ENCODE assay signal across 9 cellular contexts in the genomic region with DNA sequence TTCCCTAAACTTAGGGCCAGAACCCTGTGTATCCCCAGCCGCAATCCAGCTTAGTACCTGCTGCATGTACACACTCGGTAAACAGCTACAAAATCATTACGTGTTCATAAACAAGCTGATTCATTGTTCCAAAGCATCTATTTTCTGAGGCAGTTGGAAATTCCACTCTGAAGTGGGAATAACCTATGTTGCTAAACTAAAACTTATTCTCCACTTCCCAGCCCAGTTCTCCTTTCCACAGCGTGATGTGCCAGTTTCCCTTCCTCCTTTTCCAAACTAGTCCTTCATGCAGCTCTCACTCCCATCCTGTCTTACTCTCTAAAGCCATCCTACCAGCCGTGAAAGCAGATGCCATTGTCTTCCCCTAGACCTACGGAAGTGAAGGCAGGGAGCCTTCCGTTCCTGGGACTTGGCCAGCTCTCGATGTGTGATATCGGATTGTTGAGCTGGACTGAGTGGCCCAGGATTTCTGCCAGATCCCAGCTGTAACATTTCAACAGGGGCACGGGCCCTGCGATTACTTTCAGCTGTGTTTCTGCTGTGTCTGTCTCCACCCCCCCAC.
DNase-seq lines count a peak whose midpoint lies in the region; ATAC-seq and TF ChIP-seq lines count a peak whose summit lies in the region.
"Had no signal": no experiment of that assay in that cellular context is flagged by ENCODE, and none has a peak within 500 bp of the region (broad histone marks: within the 10 kb centered on the region; RNA-seq: fewer than 3 reads in every experiment).

No MANE protein-coding gene starts in this region.

- H3K9me3 ChIP-seq in SJSA1 (replicated peaks), result no peaks in the 10 kb centered on the region

- POLR2A ChIA-PET in activated CD4-positive, alpha-beta T cell treated with anti-CD3 and anti-CD28 coated beads, Interleukin-2, amount 10 ng/mL, durations not matched to agents 7 days and 5 days (lab: Charles Lee), result no interaction called here

- no peaks in the 10 kb centered on the region for H3K36me3 Mint-ChIP-seq in neural crest cell (ENCODE audit: low read depth)
- H3K36me3 Mint-ChIP-seq in activated CD4-positive, alpha-beta T cell treated with anti-CD3 and anti-CD28 coated beads, Interleukin-2, amount 10 ng/mL, durations not matched to agents 7 days and 5 days (ENCODE audit: low read depth), result no peaks in the 10 kb centered on the region
- H3K36me3 Mint-ChIP-seq: CD4-positive, CD25-positive, alpha-beta regulatory T cell had no signal

- CTCF ChIA-PET in activated CD4-positive, alpha-beta T cell treated with anti-CD3 and anti-CD28 coated beads, Interleukin-2, amount 10 ng/mL, durations not matched to agents 7 days and 5 days (lab: Charles Lee), result interaction anchor here (0.9 kb wide), 2 partner anchors 9 to 16 kb away, joined by 3 read pairs; no protein-coding TSS in a partner anchor

- H3K27ac Mint-ChIP-seq in neural crest cell (ENCODE audit: unreplicated experiment), result peak overlapping the region; percentile 7
- no peak overlapping the region for H3K27ac Mint-ChIP-seq in activated CD4-positive, alpha-beta T cell treated with anti-CD3 and anti-CD28 coated beads, Interleukin-2, amount 10 ng/mL, durations not matched to agents 7 days and 5 days

- TF ChIP-seq CTCF in neural crest cell (conservative IDR thresholded peaks at IDR 0.05), result no peak

- DNase-seq in ACHN (peak; percentile 46), SJSA1 (ENCODE audit: low read depth in 1 of 2, low spot score in 2 of 2) (peak; percentile 62 to 78), fibroblast of the conjunctiva (ENCODE audit: low read depth) (peak; percentile 50), neural crest cell (ENCODE audit: low read depth, low spot score) (no peak), NCI-H1105 treated with DMSO at 0.1 percent for 48 hours (lab: John Stamatoyannopoulos, UW) (no peak)
- DNase-seq in activated CD4-positive, alpha-beta T cell treated with anti-CD3 and anti-CD28 coated beads, Interleukin-2, amount 10 ng/mL, durations not matched to agents 7 days and 5 days, result no peak
- DNase-seq: CD4-positive, CD25-positive, alpha-beta regulatory T cell had no signal

- no peak overlapping the region for H3K4me3 ChIP-seq in SJSA1

- H3K27me3 ChIP-seq in SJSA1 (replicated peaks), result no peaks in the 10 kb centered on the region

- H3K4me1 ChIP-seq in SJSA1 (replicated peaks), result peaks cover 97% of the 10 kb centered on the region

- H3K4me3 Mint-ChIP-seq in neural crest cell, result no peak overlapping the region
- no peak overlapping the region for H3K4me3 Mint-ChIP-seq in activated CD4-positive, alpha-beta T cell treated with anti-CD3 and anti-CD28 coated beads, Interleukin-2, amount 10 ng/mL, durations not matched to agents 7 days and 5 days
- H3K4me3 Mint-ChIP-seq: CD4-positive, CD25-positive, alpha-beta regulatory T cell had no signal

- peaks cover 5% of the 10 kb centered on the region for H3K4me1 Mint-ChIP-seq in neural crest cell
- H3K4me1 Mint-ChIP-seq in activated CD4-positive, alpha-beta T cell treated with anti-CD3 and anti-CD28 coated beads, Interleukin-2, amount 10 ng/mL, durations not matched to agents 7 days and 5 days, result no peaks in the 10 kb centered on the region

- H3K27me3 Mint-ChIP-seq in neural crest cell (ENCODE audit: low read depth), result no peaks in the 10 kb centered on the region
- H3K27me3 Mint-ChIP-seq in activated CD4-positive, alpha-beta T cell treated with anti-CD3 and anti-CD28 coated beads, Interleukin-2, amount 10 ng/mL, durations not matched to agents 7 days and 5 days, result no peaks in the 10 kb centered on the region
- H3K27me3 Mint-ChIP-seq: CD4-positive, CD25-positive, alpha-beta regulatory T cell had no signal

- no peaks in the 10 kb centered on the region for H3K9me3 Mint-ChIP-seq in neural crest cell
- H3K9me3 Mint-ChIP-seq in activated CD4-positive, alpha-beta T cell treated with anti-CD3 and anti-CD28 coated beads, Interleukin-2, amount 10 ng/mL, durations not matched to agents 7 days and 5 days, result no peaks in the 10 kb centered on the region
- H3K9me3 Mint-ChIP-seq: CD4-positive, CD25-positive, alpha-beta regulatory T cell had no signal

- in situ Hi-C loops in ACHN (cut with HindIII; ENCODE audit: low pct_ligation_motif_present, low pct_unique_long_range_greater_than_20kb, low sequenced_read_pairs), result no loop called here

- H3K27ac ChIP-seq in SJSA1, result peak overlapping the region; percentile 69

- ATAC-seq in GM21367 (IDR thresholded peaks at IDR 0.05; ENCODE audit: unreplicated experiment), result no peak
- ATAC-seq in HG03139 (IDR thresholded peaks at IDR 0.05; ENCODE audit: unreplicated experiment), result no peak

- H3K36me3 ChIP-seq in SJSA1, result peaks cover 70% of the 10 kb centered on the region

Comparison
In these comparisons a context has a peak if more than half of its experiments do, and no peak if none do; other contexts are left out.
1. DNase-seq: peak in ACHN (single experiment), SJSA1 (2 of 2) and fibroblast of the conjunctiva (single experiment); none in neural crest cell (single experiment), NCI-H1105 treated with DMSO at 0.1 percent for 48 hours (single experiment) and activated CD4-positive, alpha-beta T cell treated with anti-CD3 and anti-CD28 coated beads, Interleukin-2, amount 10 ng/mL, durations not matched to agents 7 days and 5 days (single experiment).